ENCODE assay signal across 1 cellular context in genomic region chr16:85679870-85680269, GRCh38.
TF ChIP-seq lines count a peak whose summit lies in the region.

No MANE protein-coding gene starts in this region.

TF ChIP-seq in GM12878, 131 proteins besides CTCF, POLR2A, EP300 and RAD21 (continued from another document):
- TF ChIP-seq, protein P1, sequence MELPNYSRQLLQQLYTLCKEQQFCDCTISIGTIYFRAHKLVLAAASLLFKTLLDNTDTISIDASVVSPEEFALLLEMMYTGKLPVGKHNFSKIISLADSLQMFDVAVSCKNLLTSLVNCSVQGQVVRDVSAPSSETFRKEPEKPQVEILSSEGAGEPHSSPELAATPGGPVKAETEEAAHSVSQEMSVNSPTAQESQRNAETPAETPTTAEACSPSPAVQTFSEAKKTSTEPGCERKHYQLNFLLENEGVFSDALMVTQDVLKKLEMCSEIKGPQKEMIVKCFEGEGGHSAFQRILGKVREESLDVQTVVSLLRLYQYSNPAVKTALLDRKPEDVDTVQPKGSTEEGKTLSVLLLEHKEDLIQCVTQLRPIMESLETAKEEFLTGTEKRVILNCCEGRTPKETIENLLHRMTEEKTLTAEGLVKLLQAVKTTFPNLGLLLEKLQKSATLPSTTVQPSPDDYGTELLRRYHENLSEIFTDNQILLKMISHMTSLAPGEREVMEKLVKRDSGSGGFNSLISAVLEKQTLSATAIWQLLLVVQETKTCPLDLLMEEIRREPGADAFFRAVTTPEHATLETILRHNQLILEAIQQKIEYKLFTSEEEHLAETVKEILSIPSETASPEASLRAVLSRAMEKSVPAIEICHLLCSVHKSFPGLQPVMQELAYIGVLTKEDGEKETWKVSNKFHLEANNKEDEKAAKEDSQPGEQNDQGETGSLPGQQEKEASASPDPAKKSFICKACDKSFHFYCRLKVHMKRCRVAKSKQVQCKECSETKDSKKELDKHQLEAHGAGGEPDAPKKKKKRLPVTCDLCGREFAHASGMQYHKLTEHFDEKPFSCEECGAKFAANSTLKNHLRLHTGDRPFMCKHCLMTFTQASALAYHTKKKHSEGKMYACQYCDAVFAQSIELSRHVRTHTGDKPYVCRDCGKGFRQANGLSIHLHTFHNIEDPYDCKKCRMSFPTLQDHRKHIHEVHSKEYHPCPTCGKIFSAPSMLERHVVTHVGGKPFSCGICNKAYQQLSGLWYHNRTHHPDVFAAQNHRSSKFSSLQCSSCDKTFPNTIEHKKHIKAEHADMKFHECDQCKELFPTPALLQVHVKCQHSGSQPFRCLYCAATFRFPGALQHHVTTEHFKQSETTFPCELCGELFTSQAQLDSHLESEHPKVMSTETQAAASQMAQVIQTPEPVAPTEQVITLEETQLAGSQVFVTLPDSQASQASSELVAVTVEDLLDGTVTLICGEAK (IDR thresholded peaks at IDR 0.05; ENCODE audit: borderline replicate concordance): no peak
- TF ChIP-seq GATAD2B (conservative IDR thresholded peaks at IDR 0.05; ENCODE audit: low read depth) (no peak), RAD51 (IDR thresholded peaks at IDR 0.05) (no peak), REST (IDR thresholded peaks at IDR 0.05; ENCODE audit: low read depth, low read length) (no peak), CHD2 (IDR thresholded peaks at IDR 0.05; ENCODE audit: borderline replicate concordance, low read depth, low read length) (no peak), POLR2AphosphoS5 (IDR thresholded peaks at IDR 0.05; ENCODE audit: low read length) (no peak), ZNF24 (IDR thresholded peaks at IDR 0.05) (no peak), CEBPZ (IDR thresholded peaks at IDR 0.05; ENCODE audit: low read depth, low read length) (no peak), PAX8 (IDR thresholded peaks at IDR 0.05) (no peak), MEF2A (IDR thresholded peaks at IDR 0.05; ENCODE audit: insufficient read depth, low read depth, low read length) (no peak), USF1 (IDR thresholded peaks at IDR 0.05; ENCODE audit: borderline replicate concordance, extremely low read length, insufficient read depth, low read depth, low read length) (no peak), IKZF2 (IDR thresholded peaks at IDR 0.05) (no peak), SREBF1 (IDR thresholded peaks at IDR 0.05; ENCODE audit: low read length) (no peak), SMARCA5 (IDR thresholded peaks at IDR 0.05) (no peak)
TF ChIP-seq in GM12878: peak in this region for 0.
